1 cellular context compared by ENCODE assay signal in genomic region chr3:194136519-194137313, GRCh38.
TF ChIP-seq lines count a peak whose summit lies in the region.

No MANE protein-coding gene starts in this region.

TF ChIP-seq in HepG2, 621 proteins besides CTCF, POLR2A, EP300 and RAD21 (continued from another document):
- TF ChIP-seq ZNF770 (CRISPR knock-in tag; IDR thresholded peaks at IDR 0.05): no peak
- peak; percentile 80; the same call in 1 of the 2 replicates for TF ChIP-seq ZNF790 (CRISPR knock-in tag; IDR thresholded peaks at IDR 0.05; ENCODE audit: borderline replicate concordance)
- TF ChIP-seq ARID3A (IDR thresholded peaks at IDR 0.05; ENCODE audit: low read depth, low read length): no peak
- 0 out of 2 replicates have a peak, but pooled peaks have one; percentile 13 for TF ChIP-seq ZNF446 (CRISPR knock-in tag; IDR thresholded peaks at IDR 0.05)
- TF ChIP-seq ZNF570 (CRISPR knock-in tag; IDR thresholded peaks at IDR 0.05; ENCODE audit: borderline replicate concordance): no peak
- TF ChIP-seq PHF21A (CRISPR knock-in tag; IDR thresholded peaks at IDR 0.05): 0 out of 2 replicates have a peak, but pooled peaks have one; percentile 23
- peak; percentile 62; the same call in 1 of the 2 replicates for TF ChIP-seq UBTF (CRISPR knock-in tag; IDR thresholded peaks at IDR 0.05)
- TF ChIP-seq ZNF75D (CRISPR knock-in tag; IDR thresholded peaks at IDR 0.05; ENCODE audit: borderline replicate concordance): no peak
- peak; percentile 28; the same call in 1 of the 2 replicates for TF ChIP-seq POGZ (CRISPR knock-in tag; IDR thresholded peaks at IDR 0.05)
- no peak for TF ChIP-seq U2AF2 (IDR thresholded peaks at IDR 0.05; ENCODE audit: low read depth, low read length)
- TF ChIP-seq GATA4 (IDR thresholded peaks at IDR 0.05; ENCODE audit: borderline replicate concordance, low read depth): 0 out of 2 replicates have a peak, but pooled peaks have one; percentile 25
- TF ChIP-seq JUNB (CRISPR knock-in tag; IDR thresholded peaks at IDR 0.05; ENCODE audit: borderline replicate concordance): peak; percentile 29; the same call in 1 of the 2 replicates
- peak; percentile 8; the same call in 1 of the 2 replicates for TF ChIP-seq ZNF232 (CRISPR knock-in tag; IDR thresholded peaks at IDR 0.05; ENCODE audit: borderline replicate concordance)
- peak; percentile 67; the same call in 1 of the 2 replicates for TF ChIP-seq KDM5B (CRISPR knock-in tag; IDR thresholded peaks at IDR 0.05; ENCODE audit: borderline replicate concordance)
- peak; percentile 10 for TF ChIP-seq ZNF883 (CRISPR knock-in tag; IDR thresholded peaks at IDR 0.05; ENCODE audit: not compliant biosample characterization)
- TF ChIP-seq HNRNPLL (IDR thresholded peaks at IDR 0.05; ENCODE audit: low read depth, low read length, poor library complexity, severe bottlenecking): peak; percentile 53
- TF ChIP-seq ZNF501 (CRISPR knock-in tag; IDR thresholded peaks at IDR 0.05): peak; percentile 91
- TF ChIP-seq GMEB2 (CRISPR knock-in tag; IDR thresholded peaks at IDR 0.05; ENCODE audit: low read depth): no peak
- TF ChIP-seq RFX5 (IDR thresholded peaks at IDR 0.05; ENCODE audit: low read depth, low read length): no peak
- TF ChIP-seq SAP130 (CRISPR knock-in tag; IDR thresholded peaks at IDR 0.05; ENCODE audit: low read depth): peak; percentile 28; the same call in 1 of the 2 replicates
- 0 out of 2 replicates have a peak, but pooled peaks have one; percentile 35 for TF ChIP-seq CENPT (CRISPR knock-in tag; IDR thresholded peaks at IDR 0.05; ENCODE audit: low read depth)
- TF ChIP-seq ZC3H13 (CRISPR knock-in tag; IDR thresholded peaks at IDR 0.05): 0 out of 2 replicates have a peak, but pooled peaks have one; percentile 62
- TF ChIP-seq RBM39 (IDR thresholded peaks at IDR 0.05; ENCODE audit: low read depth, low read length, poor library complexity, severe bottlenecking): peak; percentile 64
- TF ChIP-seq BATF2 (CRISPR knock-in tag; IDR thresholded peaks at IDR 0.05): 0 out of 2 replicates have a peak, but pooled peaks have one; percentile 31
- TF ChIP-seq ATF7-NPFF (CRISPR knock-in tag; IDR thresholded peaks at IDR 0.05; ENCODE audit: low read depth): peak; percentile 63; the same call in 1 of the 2 replicates
- 0 out of 2 replicates have a peak, but pooled peaks have one; percentile 12 for TF ChIP-seq SNAI1 (CRISPR knock-in tag; IDR thresholded peaks at IDR 0.05; ENCODE audit: borderline replicate concordance)
